In genomic region chr5:43401827-43402226, GRCh38 we compare ENCODE assay signal across 13 cellular contexts. TPM values are rescaled to one million over a fixed set of nuclear protein-coding genes. Genes with fewer than 3 reads are reported as not detected.
DNase-seq lines count a peak whose midpoint lies in the region; ATAC-seq, FAIRE-seq and TF ChIP-seq lines count a peak whose summit lies in the region.
"Had no signal": no experiment of that assay in that cellular context is flagged by ENCODE, and none has a peak within 500 bp of the region (broad histone marks: within the 10 kb centered on the region; RNA-seq: fewer than 3 reads in every experiment).

No MANE protein-coding gene starts in this region.

- H3K4me3 ChIP-seq in MM.1S (ENCODE audit: low read length): no peak overlapping the region
- H3K4me3 ChIP-seq in K562: no peak overlapping the region
- H3K4me3 ChIP-seq in mesendoderm (ENCODE audit: low read length): no peak overlapping the region
- H3K4me3 ChIP-seq in CD8-positive, alpha-beta memory T cell (ENCODE audit: low read length): no peak overlapping the region
- H3K4me3 ChIP-seq: skin epidermis had no signal

- no peak for TF ChIP-seq EP300 in K562 (IDR thresholded peaks at IDR 0.05; ENCODE audit: low read length)

- no peak overlapping the region for H3K4me3 Mint-ChIP-seq in activated CD4-positive, alpha-beta memory T cell treated with anti-CD3 and anti-CD28 coated beads for 36 hours
- no peak overlapping the region for H3K4me3 Mint-ChIP-seq in CD8-positive, alpha-beta memory T cell
- H3K4me3 Mint-ChIP-seq: activated T-cell treated with anti-CD3 and anti-CD28 coated beads, Interleukin-2, amount 50 U/mL, for 72 hours; stimulated activated naive CD8-positive, alpha-beta T cell treated with anti-CD3 and anti-CD28 coated beads, Interleukin-15, amount 100 ng/mL, for 72 hours had no signal

- no peaks in the 10 kb centered on the region for H3K4me1 ChIP-seq in MM.1S (ENCODE audit: low read length)
- H3K4me1 ChIP-seq in K562 (replicated peaks in 1 of 2; ENCODE audit: control insufficient read depth in 2 of 2, insufficient read depth in 2 of 2, low read length in 2 of 2): peaks cover 3 to 4% of the 10 kb centered on the region in 2 experiments
- no peaks in the 10 kb centered on the region for H3K4me1 ChIP-seq in mesendoderm (ENCODE audit: control insufficient read depth, low read depth, low read length)
- peaks cover 9% of the 10 kb centered on the region for H3K4me1 ChIP-seq in CD8-positive, alpha-beta memory T cell (ENCODE audit: insufficient read depth, low read length)

- no peaks in the 10 kb centered on the region for H3K79me2 ChIP-seq in MM.1S (ENCODE audit: low read length)
- no peaks in the 10 kb centered on the region for H3K79me2 ChIP-seq in K562 (ENCODE audit: control insufficient read depth, insufficient read depth, low read length)
- H3K79me2 ChIP-seq in mesendoderm (ENCODE audit: control insufficient read depth, insufficient read depth, low read length): no peaks in the 10 kb centered on the region

- no peak for TF ChIP-seq POLR2A in K562 (conservative IDR thresholded peaks at IDR 0.05)

- CTCF ChIA-PET in K562 (lab: Yijun Ruan, JAX; ENCODE audit: low intra/inter-chr PET ratio): interaction anchor here (0.6 kb wide), 1 partner anchor 339 kb away, joined by 5 read pairs; no protein-coding TSS in a partner anchor
- CTCF ChIA-PET in activated CD4-positive, alpha-beta memory T cell treated with anti-CD3 and anti-CD28 coated beads for 36 hours (lab: Charles Lee): interaction anchor here (1.0 kb wide), 1 partner anchor 12 kb away, joined by 4 read pairs; no protein-coding TSS in a partner anchor
- CTCF ChIA-PET in CD8-positive, alpha-beta memory T cell (lab: Charles Lee): no interaction called here

- no peak overlapping the region for H3K18ac ChIP-seq in mesendoderm (ENCODE audit: low read length)

- H2BK120ac ChIP-seq in mesendoderm (ENCODE audit: low read depth, low read length): no peak overlapping the region

- H3K4me1 Mint-ChIP-seq in activated CD4-positive, alpha-beta memory T cell treated with anti-CD3 and anti-CD28 coated beads for 36 hours (ENCODE audit: low read depth): peaks cover 12% of the 10 kb centered on the region
- H3K4me1 Mint-ChIP-seq in CD8-positive, alpha-beta memory T cell: peaks cover 11 to 20% (median 17%) of the 10 kb centered on the region in 3 donors

- no peak overlapping the region for H3K23ac ChIP-seq in mesendoderm (ENCODE audit: low read length)

- H3K9me3 Mint-ChIP-seq in activated CD4-positive, alpha-beta memory T cell treated with anti-CD3 and anti-CD28 coated beads for 36 hours: peaks cover 26% of the 10 kb centered on the region
- H3K9me3 Mint-ChIP-seq in CD8-positive, alpha-beta memory T cell: peaks cover 0 to 31% (median 22%) of the 10 kb centered on the region in 5 donors

- H3K56ac ChIP-seq in mesendoderm (ENCODE audit: low read length): no peak overlapping the region

- H3K9me3 ChIP-seq in MM.1S (replicated peaks; ENCODE audit: insufficient read depth, low read length) (no peaks in the 10 kb centered on the region), K562 (replicated peaks; ENCODE audit: control insufficient read depth, insufficient read depth, low read depth, low read length) (no peaks in the 10 kb centered on the region; the same call in 1 of the 2 replicates)
- no peaks in the 10 kb centered on the region for H3K9me3 ChIP-seq in CD8-positive, alpha-beta memory T cell (ENCODE audit: low read length)

- H3K27ac Mint-ChIP-seq in activated CD4-positive, alpha-beta memory T cell treated with anti-CD3 and anti-CD28 coated beads for 36 hours: no peak overlapping the region
- H3K27ac Mint-ChIP-seq in CD8-positive, alpha-beta memory T cell: no peak overlapping the region
- H3K27ac Mint-ChIP-seq: activated T-cell treated with anti-CD3 and anti-CD28 coated beads, Interleukin-2, amount 50 U/mL, for 72 hours; stimulated activated naive CD8-positive, alpha-beta T cell treated with anti-CD3 and anti-CD28 coated beads, Interleukin-15, amount 100 ng/mL, for 72 hours had no signal

- H3K27ac ChIP-seq in MM.1S (ENCODE audit: low read length): no peak overlapping the region
- no peak overlapping the region for H3K27ac ChIP-seq in K562 (ENCODE audit: extremely low read depth, low read depth, low read length)
- no peak overlapping the region for H3K27ac ChIP-seq in mesendoderm (ENCODE audit: low read depth, low read length)
- H3K27ac ChIP-seq in CD8-positive, alpha-beta memory T cell (ENCODE audit: low read depth, low read length): no peak overlapping the region
- H3K27ac ChIP-seq: skin epidermis had no signal

- H4K8ac ChIP-seq in mesendoderm (ENCODE audit: low read depth, low read length): no peak overlapping the region

- in situ Hi-C loops in K562 (cut with MboI): no loop called here

- no peak overlapping the region for H2BK15ac ChIP-seq in mesendoderm (replicated peaks; ENCODE audit: low read depth)

- peak; percentile 11 to 30; a peak in 2 of 4 replicates for TF ChIP-seq RAD21 in K562 (CRISPR knock-in tag; conservative IDR thresholded peaks at IDR 0.05 in 1 of 2, IDR thresholded peaks at IDR 0.05 in 1 of 2)

- H4K20me1 ChIP-seq in MM.1S (ENCODE audit: insufficient read depth, low read length) (no peaks in the 10 kb centered on the region), K562 (replicated peaks; ENCODE audit: control insufficient read depth, insufficient read depth, low read length) (no peaks in the 10 kb centered on the region)

- H3K27me3 ChIP-seq in MM.1S (replicated peaks; ENCODE audit: insufficient read depth, low read length): no peaks in the 10 kb centered on the region
- no peaks in the 10 kb centered on the region for H3K27me3 ChIP-seq in K562 (ENCODE audit: control insufficient read depth in 2 of 2, insufficient read depth in 2 of 2, low read length in 2 of 2)
- no peaks in the 10 kb centered on the region for H3K27me3 ChIP-seq in mesendoderm (ENCODE audit: insufficient read depth, low read length, poor library complexity)
- H3K27me3 ChIP-seq in CD8-positive, alpha-beta memory T cell (ENCODE audit: insufficient read depth, low read length, poor library complexity, severe bottlenecking): no peaks in the 10 kb centered on the region

- no peaks in the 10 kb centered on the region for H3K79me1 ChIP-seq in mesendoderm (ENCODE audit: low read length)

- no peak overlapping the region for H3K9ac ChIP-seq in MM.1S (ENCODE audit: low read length)
- 0 out of 4 replicates have a peak overlapping the region, but pooled peaks of 1 of the 2 experiments have one; percentile 36 for H3K9ac ChIP-seq in K562 (ENCODE audit: insufficient read depth in 1 of 2, low read depth in 2 of 2, low read length in 2 of 2)
- no peak overlapping the region for H3K9ac ChIP-seq in mesendoderm (ENCODE audit: low read length)

- DNase-seq in MM.1S (no peak), K562 (ENCODE audit: extremely low read depth in 1 of 4, low spot score in 3 of 4) (peak; percentile 31 to 69 (median 53)), mesendoderm (peak; percentile 61), occipital lobe (lab: John Stamatoyannopoulos, UW) (no peak)
- no peak for DNase-seq in activated CD4-positive, alpha-beta memory T cell treated with anti-CD3 and anti-CD28 coated beads for 36 hours
- no peak for DNase-seq in CD8-positive, alpha-beta memory T cell
- DNase-seq: activated T-cell treated with anti-CD3 and anti-CD28 coated beads, Interleukin-2, amount 50 U/mL, for 72 hours; left cardiac atrium; Right ventricle myocardium superior; stimulated activated naive CD8-positive, alpha-beta T cell treated with anti-CD3 and anti-CD28 coated beads, Interleukin-15, amount 100 ng/mL, for 72 hours had no signal

- TF ChIP-seq CTCF in GM12874 (IDR thresholded peaks at IDR 0.05; ENCODE audit: insufficient read depth, low read depth, low read length): peak; percentile 26; the same call in 1 of the 2 replicates
- peak; percentile 14; the same call in 1 of the 2 replicates for TF ChIP-seq CTCF in MM.1S (IDR thresholded peaks at IDR 0.05; ENCODE audit: low read length)
- peak; percentile 46 to 56 (median 53) for TF ChIP-seq CTCF in K562 (IDR thresholded peaks at IDR 0.05 in 2 of 3, conservative IDR thresholded peaks at IDR 0.05 in 1 of 3; ENCODE audit: insufficient read depth in 2 of 3, low read depth in 1 of 3, low read length in 3 of 3)

- peak; percentile 99 for ATAC-seq in K562
- ATAC-seq: activated T-cell treated with anti-CD3 and anti-CD28 coated beads, Interleukin-2, amount 50 U/mL, for 72 hours; left cardiac atrium; stimulated activated naive CD8-positive, alpha-beta T cell treated with anti-CD3 and anti-CD28 coated beads, Interleukin-15, amount 100 ng/mL, for 72 hours had no signal

- POLR2A ChIA-PET in K562 (lab: Yijun Ruan, JAX): interaction anchor here (0.6 to 2.1 kb wide), 5 partner anchors 10 to 110 kb away, joined by 3 to 13 read pairs (median 3); partner anchors contain the start of genes CCL28 and TMEM267
- POLR2A ChIA-PET in activated CD4-positive, alpha-beta memory T cell treated with anti-CD3 and anti-CD28 coated beads for 36 hours (lab: Charles Lee): no interaction called here
- POLR2A ChIA-PET in CD8-positive, alpha-beta memory T cell (lab: Charles Lee): no interaction called here

- intact Hi-C loops in K562 (cut with micrococcal nuclease): no loop called here
- intact Hi-C loops in activated CD4-positive, alpha-beta memory T cell treated with anti-CD3 and anti-CD28 coated beads for 36 hours (cut with micrococcal nuclease): no loop called here

- WGBS in K562 (ENCODE audit: insufficient coverage, low coverage, missing lambda C conversion rate): 0% methylated on average over 1 of the region's 1 CpG
- WGBS in mesendoderm (ENCODE audit: extremely low coverage, insufficient coverage, low lambda C conversion rate): no CpG with 5 or more reads among the region's 1 CpG

- H3K9me2 ChIP-seq in MM.1S (replicated peaks; ENCODE audit: insufficient read depth, low read length): no peaks in the 10 kb centered on the region

- H3K9me1 ChIP-seq in K562 (ENCODE audit: control insufficient read depth, insufficient read depth, low read length): no peaks in the 10 kb centered on the region

- FAIRE-seq in K562 (lab: Jason Lieb, UNC): peak; percentile 82
- FAIRE-seq: GM18507 had no signal

- H2AFZ ChIP-seq in MM.1S (ENCODE audit: low read length) (no peak overlapping the region), K562 (ENCODE audit: low read depth, low read length) (peak overlapping the region; percentile 99)

- no TSS peak for BruUV-seq in K562 (replicated peaks; lab: Mats Ljungman, UMichigan)

- no peak overlapping the region for H3K4ac ChIP-seq in mesendoderm (ENCODE audit: low read depth, low read length)

- H3K27me3 Mint-ChIP-seq in activated CD4-positive, alpha-beta memory T cell treated with anti-CD3 and anti-CD28 coated beads for 36 hours: peaks cover 1% of the 10 kb centered on the region
- H3K27me3 Mint-ChIP-seq in CD8-positive, alpha-beta memory T cell: peaks cover 4 to 7% of the 10 kb centered on the region in 2 donors
- H3K27me3 Mint-ChIP-seq: stimulated activated naive CD8-positive, alpha-beta T cell treated with anti-CD3 and anti-CD28 coated beads, Interleukin-15, amount 100 ng/mL, for 72 hours had no signal

- H3F3A ChIP-seq in MM.1S (ENCODE audit: insufficient read depth, low read length): no peaks in the 10 kb centered on the region

- H3K36me3 ChIP-seq in MM.1S (replicated peaks; ENCODE audit: insufficient read depth, low read length) (no peaks in the 10 kb centered on the region), K562 (ENCODE audit: control insufficient read depth, insufficient read depth, low read length) (no peaks in the 10 kb centered on the region), mesendoderm (ENCODE audit: control insufficient read depth, insufficient read depth, low read length) (no peaks in the 10 kb centered on the region)
- no peaks in the 10 kb centered on the region for H3K36me3 ChIP-seq in CD8-positive, alpha-beta memory T cell (ENCODE audit: insufficient read depth, low read length)

- no peak overlapping the region for H4K5ac ChIP-seq in mesendoderm (ENCODE audit: low read length)

- H2AK5ac ChIP-seq in mesendoderm (ENCODE audit: low read length): no peak overlapping the region

- peaks cover 6% of the 10 kb centered on the region for H3K36me3 Mint-ChIP-seq in activated CD4-positive, alpha-beta memory T cell treated with anti-CD3 and anti-CD28 coated beads for 36 hours
- H3K36me3 Mint-ChIP-seq in CD8-positive, alpha-beta memory T cell: peaks cover 0 to 26% (median 1%) of the 10 kb centered on the region in 3 donors

- no peak overlapping the region for H2BK5ac ChIP-seq in mesendoderm (ENCODE audit: low read length)

- H3K4me2 ChIP-seq in MM.1S (ENCODE audit: low read depth, low read length): no peak overlapping the region
- peak overlapping the region; percentile 48 for H3K4me2 ChIP-seq in K562 (ENCODE audit: insufficient read depth, low read length)
- no peak overlapping the region for H3K4me2 ChIP-seq in mesendoderm (ENCODE audit: low read length)

RNA-seq across cellular contexts. Expression of gene CCL28, which starts 10.4 kb away (rescaled TPM):
- total RNA-seq in K562 (2011; cell fraction: chromatin; rRNA removed; ENCODE audit: low replicate concordance): not detected in 2 replicates
- total RNA-seq in K562 (2011; cell fraction: nucleolus; rRNA removed): not detected in 2 replicates
- not detected in 2 replicates for total RNA-seq in K562 (2011; cell fraction: nucleoplasm; rRNA removed)
- not detected in 2 replicates for total RNA-seq in K562 (2014; rRNA removed)
- not detected in 2 replicates for total RNA-seq in K562 (2014; rRNA removed; fragmentation: Illumina TruSeq; extraction: Trizol)
- not detected in 2 replicates for total RNA-seq in K562 (2015; rRNA removed; fragmentation: Illumina TruSeq; extraction: Trizol)
- not detected in 2 replicates for total RNA-seq in K562 (2021)
- polyA plus RNA-seq in K562 (2011; rRNA removed): 0.11 TPM in 1 of 2 replicates, not detected in the other
- polyA plus RNA-seq in K562 (2011; cell fraction: cytosol; rRNA removed): 0.06 TPM in 1 of 2 replicates, not detected in the other
- polyA plus RNA-seq in K562 (2011; cell fraction: nucleus; rRNA removed): 0.04 TPM in 1 of 2 replicates, not detected in the other
- not detected in 2 replicates for polyA plus RNA-seq in K562 (2012)
- not detected in 2 replicates for polyA plus RNA-seq in K562 (2014; fragmentation: Illumina TruSeq; extraction: Trizol)
- not detected for polyA plus RNA-seq in K562 (2014; fragmentation: Nextera tagmentation; extraction: Ambion mirVana)
- polyA plus RNA-seq in K562 (2014; rRNA removed): not detected in 2 replicates
- polyA minus RNA-seq in K562 (2011; rRNA and poly(A)+ RNA removed): not detected in 2 replicates
- not detected in 2 replicates for polyA minus RNA-seq in K562 (2011; cell fraction: cytosol; rRNA and poly(A)+ RNA removed)
- not detected in 2 replicates for polyA minus RNA-seq in K562 (2011; cell fraction: nucleus; rRNA and poly(A)+ RNA removed)
- polyA plus RNA-seq in mesendoderm (2013, experiment 1 of 2): 0.14 TPM
- polyA plus RNA-seq in mesendoderm (2013, experiment 2 of 2): 0.13 TPM
- 1 to 10 TPM; 7.6 to 8.8 TPM for total RNA-seq in activated CD4-positive, alpha-beta memory T cell treated with anti-CD3 and anti-CD28 coated beads for 36 hours
- total RNA-seq in occipital lobe: 0.47 TPM
- 1 to 10 TPM; 8.4 to 8.6 TPM for total RNA-seq in CD8-positive, alpha-beta memory T cell
- polyA plus RNA-seq in CD8-positive, alpha-beta memory T cell: 7.5 TPM

Comparison
In these comparisons a context has a peak if more than half of its experiments do, and no peak if none do; other contexts are left out.
1. DNase-seq: peak in K562 (4 of 4) and mesendoderm (single experiment); none in MM.1S (single experiment), activated CD4-positive, alpha-beta memory T cell treated with anti-CD3 and anti-CD28 coated beads for 36 hours (single experiment), occipital lobe (single experiment) and CD8-positive, alpha-beta memory T cell (0 of 5).
2. Peak in every context shown above with its lines, with median percentiles within 50 percentile points of each other: CTCF ChIP-seq.